In the genomic region with DNA sequence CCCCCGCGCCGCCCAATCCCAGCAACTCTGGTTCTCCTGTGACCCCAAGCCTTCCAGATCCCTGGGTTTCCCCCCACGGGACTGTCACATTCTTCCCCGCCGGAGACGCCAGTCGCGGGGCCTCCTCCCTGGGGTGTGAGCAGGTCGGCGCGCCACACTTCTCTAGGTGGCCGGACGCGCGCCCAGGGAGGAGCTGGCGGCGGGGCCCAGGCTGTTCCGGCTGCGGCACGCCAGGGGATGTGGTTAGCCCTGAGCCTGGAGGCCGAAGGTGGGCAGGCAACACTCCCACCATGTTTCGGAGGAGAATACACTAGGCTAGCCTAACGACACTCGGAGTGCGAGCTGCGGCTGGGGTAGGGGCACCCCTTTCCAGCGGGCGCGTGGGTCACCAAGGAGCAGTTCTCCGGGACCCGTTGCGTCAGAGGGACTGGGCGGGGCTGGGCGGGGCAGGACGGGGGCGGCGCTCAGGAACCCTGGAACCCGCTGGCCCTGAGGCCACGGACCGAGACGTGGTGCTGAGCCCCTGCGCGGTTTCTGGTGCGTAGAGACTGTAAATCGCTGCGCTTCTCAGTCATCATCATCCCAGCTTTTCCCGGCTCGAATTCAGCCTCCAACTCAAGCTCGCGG, we compare ENCODE assay signal across 10 cellular contexts. TPM values are rescaled to one million over a fixed set of nuclear protein-coding genes. Genes with fewer than 3 reads are reported as not detected.
A peak's percentile ranks its signal among the peaks of the same experiment; 100 is the strongest.
DNase-seq lines count a peak whose midpoint lies in the region; ATAC-seq and TF ChIP-seq lines count a peak whose summit lies in the region.
"Had no signal": no experiment of that assay in that cellular context is flagged by ENCODE, and none has a peak within 500 bp of the region (broad histone marks: within the 10 kb centered on the region; RNA-seq: fewer than 3 reads in every experiment).

A gene with protein sequence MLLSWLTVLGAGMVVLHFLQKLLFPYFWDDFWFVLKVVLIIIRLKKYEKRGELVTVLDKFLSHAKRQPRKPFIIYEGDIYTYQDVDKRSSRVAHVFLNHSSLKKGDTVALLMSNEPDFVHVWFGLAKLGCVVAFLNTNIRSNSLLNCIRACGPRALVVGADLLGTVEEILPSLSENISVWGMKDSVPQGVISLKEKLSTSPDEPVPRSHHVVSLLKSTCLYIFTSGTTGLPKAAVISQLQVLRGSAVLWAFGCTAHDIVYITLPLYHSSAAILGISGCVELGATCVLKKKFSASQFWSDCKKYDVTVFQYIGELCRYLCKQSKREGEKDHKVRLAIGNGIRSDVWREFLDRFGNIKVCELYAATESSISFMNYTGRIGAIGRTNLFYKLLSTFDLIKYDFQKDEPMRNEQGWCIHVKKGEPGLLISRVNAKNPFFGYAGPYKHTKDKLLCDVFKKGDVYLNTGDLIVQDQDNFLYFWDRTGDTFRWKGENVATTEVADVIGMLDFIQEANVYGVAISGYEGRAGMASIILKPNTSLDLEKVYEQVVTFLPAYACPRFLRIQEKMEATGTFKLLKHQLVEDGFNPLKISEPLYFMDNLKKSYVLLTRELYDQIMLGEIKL (plus strand): TSS at position 478 of the 627 bp plus-strand sequence. CDS start 650 bp downstream, outside the sequence.

- peak within 1 kb of the TSS; percentile 98 for H3K56ac ChIP-seq in mesendoderm (ENCODE audit: low read length)

- ATAC-seq in GM19324 (IDR thresholded peaks at IDR 0.05; ENCODE audit: low FRiP score, unreplicated experiment) = no peak

- peak within 1 kb of the TSS; percentile 77 for H3K9ac ChIP-seq in mesendoderm (ENCODE audit: low read length)

- H2BK15ac ChIP-seq in mesendoderm (replicated peaks; ENCODE audit: low read depth) = no peak within 1 kb of the TSS

- H3K79me2 ChIP-seq in mesendoderm (ENCODE audit: control insufficient read depth, insufficient read depth, low read length) = no peaks in the 10 kb centered on the region

- H4K8ac ChIP-seq in mesendoderm (ENCODE audit: low read depth, low read length) = no peak within 1 kb of the TSS

- intact Hi-C loops in dorsolateral prefrontal cortex (cut with DNase I) = no loop called here

- TF ChIP-seq RAD21 in Ishikawa (IDR thresholded peaks at IDR 0.05; ENCODE audit: low read depth) = no peak

- no peak within 1 kb of the TSS for H3K18ac ChIP-seq in mesendoderm (ENCODE audit: low read length)

- H3K79me1 ChIP-seq in mesendoderm (ENCODE audit: low read length) = no peaks in the 10 kb centered on the region

- H3K27me3 ChIP-seq in dorsolateral prefrontal cortex = peaks cover 0 to 34% (median 21%) of the 10 kb centered on the region in 45 donors
- no peaks in the 10 kb centered on the region for H3K27me3 ChIP-seq in mesendoderm (ENCODE audit: insufficient read depth, low read length, poor library complexity)

- H2BK120ac ChIP-seq in mesendoderm (ENCODE audit: low read depth, low read length) = no peak within 1 kb of the TSS

- no peaks in the 10 kb centered on the region for H3K36me3 ChIP-seq in mesendoderm (ENCODE audit: control insufficient read depth, insufficient read depth, low read length)

- H2BK5ac ChIP-seq in mesendoderm (ENCODE audit: low read length) = no peak within 1 kb of the TSS

- TF ChIP-seq EP300 in Ishikawa (IDR thresholded peaks at IDR 0.05; ENCODE audit: borderline replicate concordance) = no peak

- no peak for TF ChIP-seq CTCF in dorsolateral prefrontal cortex (IDR thresholded peaks at IDR 0.05 in 54 of 56, conservative IDR thresholded peaks at IDR 0.05 in 2 of 56; ENCODE audit: low read depth in 1 of 56, partially characterized antibody in 56 of 56)

- H3K4me3 ChIP-seq in dorsolateral prefrontal cortex (peak within 1 kb of the TSS in 58 of 59 donors; percentile 9 to 71 (median 48)), mesendoderm (ENCODE audit: low read length) (peak within 1 kb of the TSS; percentile 63)

- H3K4me2 ChIP-seq in mesendoderm (ENCODE audit: low read length) = peak within 1 kb of the TSS; percentile 74

- H3K23ac ChIP-seq in mesendoderm (ENCODE audit: low read length) = no peak within 1 kb of the TSS

- H3K4ac ChIP-seq in mesendoderm (ENCODE audit: low read depth, low read length) = no peak within 1 kb of the TSS

- WGBS in mesendoderm (ENCODE audit: extremely low coverage, insufficient coverage, low lambda C conversion rate) = no CpG with 5 or more reads among the region's 51 CpGs

- peak; percentile 14 for DNase-seq in AG20443 (ENCODE audit: low spot score)
- DNase-seq in dorsolateral prefrontal cortex = peak in 1 of 10 donors; percentile 46
- peak; percentile 75 for DNase-seq in mesendoderm
- DNase-seq in GM19238 (ENCODE audit: insufficient read length, low spot score) = no peak
- DNase-seq in SW480 (ENCODE audit: low spot score) = no peak
- no peak for DNase-seq in effector CD8-positive, alpha-beta T cell (lab: John Stamatoyannopoulos, UW)
- DNase-seq: DMS153 had no signal

- no peak within 1 kb of the TSS for H2AK5ac ChIP-seq in mesendoderm (ENCODE audit: low read length)

- no peak within 1 kb of the TSS for H4K5ac ChIP-seq in mesendoderm (ENCODE audit: low read length)

- H3K4me1 ChIP-seq in mesendoderm (ENCODE audit: control insufficient read depth, low read depth, low read length) = no peaks in the 10 kb centered on the region

- H3K27ac ChIP-seq in dorsolateral prefrontal cortex = no peak within 1 kb of the TSS
- no peak within 1 kb of the TSS for H3K27ac ChIP-seq in mesendoderm (ENCODE audit: low read depth, low read length)

TF ChIP-seq in Ishikawa, 13 proteins besides CTCF, POLR2A, EP300 and RAD21:
- peak; percentile 58; the same call in 1 of the 2 replicates for TF ChIP-seq TAF1 (IDR thresholded peaks at IDR 0.05; ENCODE audit: low read depth)
- TF ChIP-seq ZBTB7A (IDR thresholded peaks at IDR 0.05; ENCODE audit: low read depth) = peak; percentile 82
- TF ChIP-seq FOXM1 (IDR thresholded peaks at IDR 0.05; ENCODE audit: borderline replicate concordance, low read depth) = no peak
- TF ChIP-seq, protein P1, sequence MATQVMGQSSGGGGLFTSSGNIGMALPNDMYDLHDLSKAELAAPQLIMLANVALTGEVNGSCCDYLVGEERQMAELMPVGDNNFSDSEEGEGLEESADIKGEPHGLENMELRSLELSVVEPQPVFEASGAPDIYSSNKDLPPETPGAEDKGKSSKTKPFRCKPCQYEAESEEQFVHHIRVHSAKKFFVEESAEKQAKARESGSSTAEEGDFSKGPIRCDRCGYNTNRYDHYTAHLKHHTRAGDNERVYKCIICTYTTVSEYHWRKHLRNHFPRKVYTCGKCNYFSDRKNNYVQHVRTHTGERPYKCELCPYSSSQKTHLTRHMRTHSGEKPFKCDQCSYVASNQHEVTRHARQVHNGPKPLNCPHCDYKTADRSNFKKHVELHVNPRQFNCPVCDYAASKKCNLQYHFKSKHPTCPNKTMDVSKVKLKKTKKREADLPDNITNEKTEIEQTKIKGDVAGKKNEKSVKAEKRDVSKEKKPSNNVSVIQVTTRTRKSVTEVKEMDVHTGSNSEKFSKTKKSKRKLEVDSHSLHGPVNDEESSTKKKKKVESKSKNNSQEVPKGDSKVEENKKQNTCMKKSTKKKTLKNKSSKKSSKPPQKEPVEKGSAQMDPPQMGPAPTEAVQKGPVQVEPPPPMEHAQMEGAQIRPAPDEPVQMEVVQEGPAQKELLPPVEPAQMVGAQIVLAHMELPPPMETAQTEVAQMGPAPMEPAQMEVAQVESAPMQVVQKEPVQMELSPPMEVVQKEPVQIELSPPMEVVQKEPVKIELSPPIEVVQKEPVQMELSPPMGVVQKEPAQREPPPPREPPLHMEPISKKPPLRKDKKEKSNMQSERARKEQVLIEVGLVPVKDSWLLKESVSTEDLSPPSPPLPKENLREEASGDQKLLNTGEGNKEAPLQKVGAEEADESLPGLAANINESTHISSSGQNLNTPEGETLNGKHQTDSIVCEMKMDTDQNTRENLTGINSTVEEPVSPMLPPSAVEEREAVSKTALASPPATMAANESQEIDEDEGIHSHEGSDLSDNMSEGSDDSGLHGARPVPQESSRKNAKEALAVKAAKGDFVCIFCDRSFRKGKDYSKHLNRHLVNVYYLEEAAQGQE (IDR thresholded peaks at IDR 0.05; ENCODE audit: low read depth) = peak; percentile 22; the same call in 1 of the 2 replicates
- TF ChIP-seq NFIC (IDR thresholded peaks at IDR 0.05) = no peak
- TF ChIP-seq EGR1 (IDR thresholded peaks at IDR 0.05) = no peak
- peak; percentile 40; the same call in 1 of the 2 replicates for TF ChIP-seq YY1 (IDR thresholded peaks at IDR 0.05; ENCODE audit: low read depth)
- peak; percentile 7; the same call in 1 of the 2 replicates for TF ChIP-seq TEAD4 (IDR thresholded peaks at IDR 0.05)
- no peak; the same call in 1 of the 2 replicates for TF ChIP-seq TCF12 (IDR thresholded peaks at IDR 0.05; ENCODE audit: low read depth)
- TF ChIP-seq CREB1 (IDR thresholded peaks at IDR 0.05; ENCODE audit: low read depth) = no peak
- TF ChIP-seq, protein P2, sequence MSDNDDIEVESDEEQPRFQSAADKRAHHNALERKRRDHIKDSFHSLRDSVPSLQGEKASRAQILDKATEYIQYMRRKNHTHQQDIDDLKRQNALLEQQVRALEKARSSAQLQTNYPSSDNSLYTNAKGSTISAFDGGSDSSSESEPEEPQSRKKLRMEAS (IDR thresholded peaks at IDR 0.05) = peak; percentile 56; the same call in 1 of the 2 replicates
- TF ChIP-seq, protein P3, sequence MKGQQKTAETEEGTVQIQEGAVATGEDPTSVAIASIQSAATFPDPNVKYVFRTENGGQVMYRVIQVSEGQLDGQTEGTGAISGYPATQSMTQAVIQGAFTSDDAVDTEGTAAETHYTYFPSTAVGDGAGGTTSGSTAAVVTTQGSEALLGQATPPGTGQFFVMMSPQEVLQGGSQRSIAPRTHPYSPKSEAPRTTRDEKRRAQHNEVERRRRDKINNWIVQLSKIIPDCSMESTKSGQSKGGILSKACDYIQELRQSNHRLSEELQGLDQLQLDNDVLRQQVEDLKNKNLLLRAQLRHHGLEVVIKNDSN (IDR thresholded peaks at IDR 0.05) = no peak
- no peak for TF ChIP-seq CEBPB (IDR thresholded peaks at IDR 0.05)

RNA-seq across cellular contexts. Expression of the gene that starts here (rescaled TPM):
- 10 to 100 TPM in 3 of 120 experiments, 1 to 10 TPM in 57, under 1 TPM in 46, not detected in 14; 0.13 to 13.3 (median 1.1) TPM for total RNA-seq in dorsolateral prefrontal cortex
- 1.7 TPM for polyA plus RNA-seq in mesendoderm (2013, experiment 1 of 2)
- polyA plus RNA-seq in mesendoderm (2013, experiment 2 of 2) = 1.9 TPM
- polyA plus RNA-seq: IgD-negative memory B cell had no signal

Comparison
In these comparisons a context has a peak if more than half of its experiments do, and no peak if none do; other contexts are left out.
1. DNase-seq: peak in AG20443 (single experiment) and mesendoderm (single experiment); none in GM19238 (single experiment), SW480 (single experiment) and effector CD8-positive, alpha-beta T cell (single experiment).